Comparison of ENCODE assay signal across 2 cellular contexts in the genomic region with DNA sequence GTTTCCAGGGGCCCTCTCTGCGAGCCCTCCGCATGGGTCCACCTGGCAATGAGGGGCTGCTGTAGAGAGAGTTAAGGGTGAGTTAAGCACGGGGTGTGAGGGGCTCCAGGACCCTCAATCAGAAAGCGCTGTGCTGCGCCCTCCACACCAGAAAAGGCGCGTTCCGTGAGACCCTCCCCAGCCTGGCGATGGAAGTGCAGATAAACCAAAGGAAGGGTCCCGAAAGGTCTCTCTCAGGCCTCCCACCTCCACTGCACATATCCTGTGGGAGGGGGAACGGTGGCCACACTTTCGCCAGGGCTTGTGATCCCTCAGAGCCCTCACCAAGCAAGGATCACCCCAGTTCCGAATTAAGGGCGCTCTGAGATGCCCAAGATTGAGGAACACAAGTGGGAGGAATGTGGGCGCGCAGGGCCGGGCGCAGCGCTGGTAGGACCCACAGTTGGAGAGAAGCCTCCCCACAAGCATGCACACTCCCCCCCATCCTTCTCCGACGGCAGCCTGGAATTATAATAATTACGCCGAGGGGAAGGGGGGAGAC.
TF ChIP-seq lines count a peak whose summit lies in the region.

No MANE protein-coding gene starts in this region.

TF ChIP-seq in SK-N-SH, 30 proteins besides CTCF, POLR2A, EP300 and RAD21 (continued from another document):
- TF ChIP-seq, protein P1, sequence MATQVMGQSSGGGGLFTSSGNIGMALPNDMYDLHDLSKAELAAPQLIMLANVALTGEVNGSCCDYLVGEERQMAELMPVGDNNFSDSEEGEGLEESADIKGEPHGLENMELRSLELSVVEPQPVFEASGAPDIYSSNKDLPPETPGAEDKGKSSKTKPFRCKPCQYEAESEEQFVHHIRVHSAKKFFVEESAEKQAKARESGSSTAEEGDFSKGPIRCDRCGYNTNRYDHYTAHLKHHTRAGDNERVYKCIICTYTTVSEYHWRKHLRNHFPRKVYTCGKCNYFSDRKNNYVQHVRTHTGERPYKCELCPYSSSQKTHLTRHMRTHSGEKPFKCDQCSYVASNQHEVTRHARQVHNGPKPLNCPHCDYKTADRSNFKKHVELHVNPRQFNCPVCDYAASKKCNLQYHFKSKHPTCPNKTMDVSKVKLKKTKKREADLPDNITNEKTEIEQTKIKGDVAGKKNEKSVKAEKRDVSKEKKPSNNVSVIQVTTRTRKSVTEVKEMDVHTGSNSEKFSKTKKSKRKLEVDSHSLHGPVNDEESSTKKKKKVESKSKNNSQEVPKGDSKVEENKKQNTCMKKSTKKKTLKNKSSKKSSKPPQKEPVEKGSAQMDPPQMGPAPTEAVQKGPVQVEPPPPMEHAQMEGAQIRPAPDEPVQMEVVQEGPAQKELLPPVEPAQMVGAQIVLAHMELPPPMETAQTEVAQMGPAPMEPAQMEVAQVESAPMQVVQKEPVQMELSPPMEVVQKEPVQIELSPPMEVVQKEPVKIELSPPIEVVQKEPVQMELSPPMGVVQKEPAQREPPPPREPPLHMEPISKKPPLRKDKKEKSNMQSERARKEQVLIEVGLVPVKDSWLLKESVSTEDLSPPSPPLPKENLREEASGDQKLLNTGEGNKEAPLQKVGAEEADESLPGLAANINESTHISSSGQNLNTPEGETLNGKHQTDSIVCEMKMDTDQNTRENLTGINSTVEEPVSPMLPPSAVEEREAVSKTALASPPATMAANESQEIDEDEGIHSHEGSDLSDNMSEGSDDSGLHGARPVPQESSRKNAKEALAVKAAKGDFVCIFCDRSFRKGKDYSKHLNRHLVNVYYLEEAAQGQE (IDR thresholded peaks at IDR 0.05; ENCODE audit: low read depth, low read length), result no peak
- TF ChIP-seq CHD2 (IDR thresholded peaks at IDR 0.05; ENCODE audit: low read length, partially characterized antibody), result no peak
- TF ChIP-seq, protein P2, sequence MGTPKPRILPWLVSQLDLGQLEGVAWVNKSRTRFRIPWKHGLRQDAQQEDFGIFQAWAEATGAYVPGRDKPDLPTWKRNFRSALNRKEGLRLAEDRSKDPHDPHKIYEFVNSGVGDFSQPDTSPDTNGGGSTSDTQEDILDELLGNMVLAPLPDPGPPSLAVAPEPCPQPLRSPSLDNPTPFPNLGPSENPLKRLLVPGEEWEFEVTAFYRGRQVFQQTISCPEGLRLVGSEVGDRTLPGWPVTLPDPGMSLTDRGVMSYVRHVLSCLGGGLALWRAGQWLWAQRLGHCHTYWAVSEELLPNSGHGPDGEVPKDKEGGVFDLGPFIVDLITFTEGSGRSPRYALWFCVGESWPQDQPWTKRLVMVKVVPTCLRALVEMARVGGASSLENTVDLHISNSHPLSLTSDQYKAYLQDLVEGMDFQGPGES (IDR thresholded peaks at IDR 0.05; ENCODE audit: low read depth, low read length), result no peak
- no peak for TF ChIP-seq EZH2phosphoT487 (IDR thresholded peaks at IDR 0.05; ENCODE audit: borderline replicate concordance, low read depth)
- no peak for TF ChIP-seq PBX3 (IDR thresholded peaks at IDR 0.05)
- TF ChIP-seq RFX5 (IDR thresholded peaks at IDR 0.05; ENCODE audit: low read length), result no peak
- TF ChIP-seq YY1 (IDR thresholded peaks at IDR 0.05; ENCODE audit: low read depth), result no peak
- no peak for TF ChIP-seq GABPA (IDR thresholded peaks at IDR 0.05; ENCODE audit: low read depth)
- TF ChIP-seq NFIC (IDR thresholded peaks at IDR 0.05; ENCODE audit: borderline replicate concordance), result no peak
- no peak for TF ChIP-seq TCF12 (IDR thresholded peaks at IDR 0.05)
- TF ChIP-seq ELF1 (IDR thresholded peaks at IDR 0.05), result no peak
- TF ChIP-seq TEAD4 (IDR thresholded peaks at IDR 0.05; ENCODE audit: borderline replicate concordance, insufficient read depth), result no peak
- no peak for TF ChIP-seq FOXJ3 (CRISPR knock-in tag; IDR thresholded peaks at IDR 0.05)

TF ChIP-seq in SK-N-SH treated with all-trans-retinoic acid at 6 μM for 48 hours, 23 proteins besides CTCF, POLR2A, EP300 and RAD21 (continued from another document):
- TF ChIP-seq TSHZ2 (CRISPR knock-in tag; IDR thresholded peaks at IDR 0.05), result no peak
- TF ChIP-seq TCF4 (CRISPR knock-in tag; IDR thresholded peaks at IDR 0.05; ENCODE audit: borderline replicate concordance), result no peak
- no peak for TF ChIP-seq ZFP3 (CRISPR knock-in tag; IDR thresholded peaks at IDR 0.05)
- no peak for TF ChIP-seq ZC3H10 (CRISPR knock-in tag; IDR thresholded peaks at IDR 0.05)
- no peak for TF ChIP-seq ZNF565 (CRISPR knock-in tag; conservative IDR thresholded peaks at IDR 0.05; ENCODE audit: low read depth)
- TF ChIP-seq, protein P3, sequence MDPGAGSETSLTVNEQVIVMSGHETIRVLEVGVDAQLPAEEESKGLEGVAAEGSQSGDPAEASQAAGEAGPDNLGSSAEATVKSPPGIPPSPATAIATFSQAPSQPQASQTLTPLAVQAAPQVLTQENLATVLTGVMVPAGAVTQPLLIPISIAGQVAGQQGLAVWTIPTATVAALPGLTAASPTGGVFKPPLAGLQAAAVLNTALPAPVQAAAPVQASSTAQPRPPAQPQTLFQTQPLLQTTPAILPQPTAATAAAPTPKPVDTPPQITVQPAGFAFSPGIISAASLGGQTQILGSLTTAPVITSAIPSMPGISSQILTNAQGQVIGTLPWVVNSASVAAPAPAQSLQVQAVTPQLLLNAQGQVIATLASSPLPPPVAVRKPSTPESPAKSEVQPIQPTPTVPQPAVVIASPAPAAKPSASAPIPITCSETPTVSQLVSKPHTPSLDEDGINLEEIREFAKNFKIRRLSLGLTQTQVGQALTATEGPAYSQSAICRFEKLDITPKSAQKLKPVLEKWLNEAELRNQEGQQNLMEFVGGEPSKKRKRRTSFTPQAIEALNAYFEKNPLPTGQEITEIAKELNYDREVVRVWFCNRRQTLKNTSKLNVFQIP (CRISPR knock-in tag; IDR thresholded peaks at IDR 0.05; ENCODE audit: borderline replicate concordance, low read depth), result no peak
- TF ChIP-seq ARNTL (CRISPR knock-in tag; IDR thresholded peaks at IDR 0.05; ENCODE audit: borderline replicate concordance, low read depth), result no peak
- TF ChIP-seq ISL1 (CRISPR knock-in tag; IDR thresholded peaks at IDR 0.05), result no peak
- no peak for TF ChIP-seq TOX (CRISPR knock-in tag; IDR thresholded peaks at IDR 0.05; ENCODE audit: borderline replicate concordance)
